In the genomic region with DNA sequence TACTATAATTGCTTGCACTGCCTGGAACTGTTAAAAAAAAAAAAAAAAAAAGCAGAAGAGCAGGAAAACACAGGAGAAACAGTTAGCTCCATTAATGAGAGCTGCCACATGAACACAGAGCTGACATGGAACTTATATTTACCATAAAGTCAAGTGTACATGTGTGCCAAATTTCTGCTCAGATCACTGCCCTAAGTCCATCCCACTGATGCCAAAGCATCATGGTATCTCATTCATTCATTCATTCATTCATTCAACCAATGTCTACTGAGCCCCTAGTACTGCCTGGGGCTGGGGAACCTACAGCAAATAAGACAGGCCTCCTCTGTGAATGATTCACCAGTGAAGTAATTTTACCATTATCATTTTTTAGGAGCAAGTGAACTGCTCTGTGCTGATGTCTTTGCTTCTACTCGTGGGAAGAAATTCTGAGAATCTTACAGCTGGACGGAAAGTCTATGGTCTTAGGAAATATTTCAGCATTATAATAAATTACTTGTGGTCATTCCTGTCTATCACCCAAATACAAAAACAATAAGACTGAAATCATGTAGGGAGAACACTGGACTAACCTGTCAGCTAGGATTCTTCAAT, we compare ENCODE assay signal across 1 cellular context.
TF ChIP-seq lines count a peak whose summit lies in the region.

No MANE protein-coding gene starts in this region.

TF ChIP-seq in GM23338, 12 proteins besides CTCF, POLR2A, EP300 and RAD21:
- TF ChIP-seq, protein P1, sequence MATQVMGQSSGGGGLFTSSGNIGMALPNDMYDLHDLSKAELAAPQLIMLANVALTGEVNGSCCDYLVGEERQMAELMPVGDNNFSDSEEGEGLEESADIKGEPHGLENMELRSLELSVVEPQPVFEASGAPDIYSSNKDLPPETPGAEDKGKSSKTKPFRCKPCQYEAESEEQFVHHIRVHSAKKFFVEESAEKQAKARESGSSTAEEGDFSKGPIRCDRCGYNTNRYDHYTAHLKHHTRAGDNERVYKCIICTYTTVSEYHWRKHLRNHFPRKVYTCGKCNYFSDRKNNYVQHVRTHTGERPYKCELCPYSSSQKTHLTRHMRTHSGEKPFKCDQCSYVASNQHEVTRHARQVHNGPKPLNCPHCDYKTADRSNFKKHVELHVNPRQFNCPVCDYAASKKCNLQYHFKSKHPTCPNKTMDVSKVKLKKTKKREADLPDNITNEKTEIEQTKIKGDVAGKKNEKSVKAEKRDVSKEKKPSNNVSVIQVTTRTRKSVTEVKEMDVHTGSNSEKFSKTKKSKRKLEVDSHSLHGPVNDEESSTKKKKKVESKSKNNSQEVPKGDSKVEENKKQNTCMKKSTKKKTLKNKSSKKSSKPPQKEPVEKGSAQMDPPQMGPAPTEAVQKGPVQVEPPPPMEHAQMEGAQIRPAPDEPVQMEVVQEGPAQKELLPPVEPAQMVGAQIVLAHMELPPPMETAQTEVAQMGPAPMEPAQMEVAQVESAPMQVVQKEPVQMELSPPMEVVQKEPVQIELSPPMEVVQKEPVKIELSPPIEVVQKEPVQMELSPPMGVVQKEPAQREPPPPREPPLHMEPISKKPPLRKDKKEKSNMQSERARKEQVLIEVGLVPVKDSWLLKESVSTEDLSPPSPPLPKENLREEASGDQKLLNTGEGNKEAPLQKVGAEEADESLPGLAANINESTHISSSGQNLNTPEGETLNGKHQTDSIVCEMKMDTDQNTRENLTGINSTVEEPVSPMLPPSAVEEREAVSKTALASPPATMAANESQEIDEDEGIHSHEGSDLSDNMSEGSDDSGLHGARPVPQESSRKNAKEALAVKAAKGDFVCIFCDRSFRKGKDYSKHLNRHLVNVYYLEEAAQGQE (IDR thresholded peaks at IDR 0.05; ENCODE audit: unreplicated experiment): no peak
